3 cellular contexts compared by ENCODE assay signal in the genomic region with DNA sequence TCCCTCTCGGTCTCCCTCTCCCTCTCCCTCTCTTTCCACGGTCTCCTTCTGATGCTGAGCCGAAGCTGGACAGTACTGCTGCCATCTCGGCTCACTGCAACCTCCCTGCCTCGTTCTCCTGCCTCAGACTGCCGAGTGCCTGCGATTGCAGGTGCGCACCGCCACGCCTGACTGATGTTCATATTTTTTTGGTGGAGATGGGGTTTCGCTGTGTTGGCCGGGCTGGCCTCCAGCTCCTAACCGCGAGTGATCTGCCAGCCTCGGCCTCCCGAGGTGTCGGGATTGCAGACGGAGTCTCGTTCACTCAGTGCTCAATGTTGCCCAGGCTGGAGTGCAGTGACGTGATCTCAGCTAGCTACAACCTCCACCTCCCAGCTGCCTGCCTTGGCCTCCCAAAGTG. TPM values are rescaled to one million over a fixed set of nuclear protein-coding genes. Genes with fewer than 3 reads are reported as not detected.
DNase-seq lines count a peak whose midpoint lies in the region; ATAC-seq lines count a peak whose summit lies in the region.
"Not testable (repeated sequence)": the region's sequence is repeated elsewhere in the genome, so short reads cannot be mapped to it uniquely, and the experiment has no call there.
"Had no signal": no experiment of that assay in that cellular context is flagged by ENCODE, and none has a peak within 500 bp of the region (broad histone marks: within the 10 kb centered on the region; RNA-seq: fewer than 3 reads in every experiment).

No MANE protein-coding gene starts in this region.

- peaks cover 6 to 12% of the 10 kb centered on the region in 2 donors for H3K27me3 Mint-ChIP-seq in stimulated activated naive B cell treated with anti-CD40 and anti-IgM and Interleukin-4, amounts not matched to agents 10 μg/mL and 1 μg/mL and 100 μg/mL, for 72 hours

- H3K9me3 Mint-ChIP-seq in stimulated activated naive B cell treated with anti-CD40 and anti-IgM and Interleukin-4, amounts not matched to agents 10 μg/mL and 1 μg/mL and 100 μg/mL, for 72 hours, result peaks cover 15% of the 10 kb centered on the region in 2 donors

- peak overlapping the region; percentile 62 for H3K27ac Mint-ChIP-seq in stimulated activated naive B cell treated with anti-CD40 and anti-IgM and Interleukin-4, amounts not matched to agents 10 μg/mL and 1 μg/mL and 100 μg/mL, for 72 hours

- intact Hi-C loops in Right ventricle myocardium inferior (cut with DNase I), result not testable (repeated sequence)

- ATAC-seq in Right ventricle myocardium inferior; stimulated activated naive B cell treated with anti-CD40 and anti-IgM and Interleukin-4, amounts not matched to agents 10 μg/mL and 1 μg/mL and 100 μg/mL, for 72 hours (replicated peaks): not testable (repeated sequence)

- not testable (repeated sequence) for H3K36me3 Mint-ChIP-seq in stimulated activated naive B cell treated with anti-CD40 and anti-IgM and Interleukin-4, amounts not matched to agents 10 μg/mL and 1 μg/mL and 100 μg/mL, for 72 hours

- peak; percentile 34 for DNase-seq in Right ventricle myocardium inferior (ENCODE audit: missing footprints)
- DNase-seq in stimulated activated naive B cell treated with anti-CD40 and anti-IgM and Interleukin-4, amounts not matched to agents 10 μg/mL and 1 μg/mL and 100 μg/mL, for 72 hours, result not testable (repeated sequence)

- H3K4me3 Mint-ChIP-seq in stimulated activated naive B cell treated with anti-CD40 and anti-IgM and Interleukin-4, amounts not matched to agents 10 μg/mL and 1 μg/mL and 100 μg/mL, for 72 hours, result not testable (repeated sequence)

- not testable (repeated sequence) for H3K4me1 Mint-ChIP-seq in stimulated activated naive B cell treated with anti-CD40 and anti-IgM and Interleukin-4, amounts not matched to agents 10 μg/mL and 1 μg/mL and 100 μg/mL, for 72 hours

RNA-seq across cellular contexts. Expression of a gene that starts 48.7 kb away (rescaled TPM):
- total RNA-seq in Right ventricle myocardium inferior, result 0.38 TPM
- total RNA-seq: Caco-2 had no signal
